Comparison of ENCODE assay signal across 8 cellular contexts in genomic region chr16:31142109-31143035, GRCh38. TPM values are rescaled to one million over a fixed set of nuclear protein-coding genes. Genes with fewer than 3 reads are reported as not detected.
DNase-seq lines count a peak whose midpoint lies in the region; FAIRE-seq and TF ChIP-seq lines count a peak whose summit lies in the region.

No MANE protein-coding gene starts in this region.

- no peaks in the 10 kb centered on the region for H4K20me1 ChIP-seq in neural progenitor cell (ENCODE audit: low read depth)

- no peaks in the 10 kb centered on the region for H3K36me3 Mint-ChIP-seq in neural progenitor cell

- H2AFZ ChIP-seq in neural progenitor cell (replicated peaks) = peak overlapping the region; percentile 98

- no peaks in the 10 kb centered on the region for H3K9me3 Mint-ChIP-seq in neural progenitor cell

- H3K4me3 ChIP-seq in MG63 (peak overlapping the region; percentile 34), foreskin fibroblast (ENCODE audit: low read depth in 1 of 2, low read length in 2 of 2) (peak overlapping the region; percentile 36 to 40), neural progenitor cell (peak overlapping the region; percentile 42), stomach smooth muscle (ENCODE audit: low read length in 2 of 2) (peak overlapping the region; percentile 65 to 74)

- H3K79me2 ChIP-seq in neural progenitor cell (ENCODE audit: low read depth) = no peaks in the 10 kb centered on the region

- peaks cover 5% of the 10 kb centered on the region for H3K4me1 ChIP-seq in neural progenitor cell
- H3K4me1 ChIP-seq in stomach smooth muscle (ENCODE audit: control insufficient read depth, insufficient read depth, low read length) = peaks cover 19% of the 10 kb centered on the region

- no peak overlapping the region for H3K9ac ChIP-seq in neural progenitor cell
- peak overlapping the region; percentile 60 to 66 for H3K9ac ChIP-seq in stomach smooth muscle (ENCODE audit: low read length in 2 of 2)

- no peaks in the 10 kb centered on the region for H3K27me3 ChIP-seq in MG63
- peaks cover 34% of the 10 kb centered on the region for H3K27me3 ChIP-seq in neural progenitor cell
- H3K27me3 ChIP-seq in stomach smooth muscle (ENCODE audit: control insufficient read depth in 1 of 2, insufficient read depth in 2 of 2, low read length in 2 of 2) = peaks cover 6 to 7% of the 10 kb centered on the region in 2 donors

- DNase-seq in HCEC 1CT (peak; percentile 98), MG63 (peak; percentile 99), SHP77 (lab: John Stamatoyannopoulos, UW) (peak; percentile 99 to 100), activated gamma-delta T cell (lab: John Stamatoyannopoulos, UW) (peak; percentile 92), foreskin fibroblast (peak; percentile 99 to 100), neural progenitor cell (ENCODE audit: low spot score) (peak; percentile 100)

- H3K27me3 Mint-ChIP-seq in neural progenitor cell (ENCODE audit: insufficient read depth, low read depth) = peaks cover 7% of the 10 kb centered on the region

- H3K9me3 ChIP-seq in MG63 = no peaks in the 10 kb centered on the region
- no peaks in the 10 kb centered on the region for H3K9me3 ChIP-seq in neural progenitor cell (ENCODE audit: low read depth)
- no peaks in the 10 kb centered on the region for H3K9me3 ChIP-seq in stomach smooth muscle (ENCODE audit: control insufficient read depth in 2 of 2, low read length in 2 of 2)

- H3K27ac ChIP-seq in neural progenitor cell (no peak overlapping the region), stomach smooth muscle (ENCODE audit: low read length) (peak overlapping the region; percentile 75)

- peaks cover 22% of the 10 kb centered on the region for H3K4me1 Mint-ChIP-seq in neural progenitor cell

- TF ChIP-seq CTCF in foreskin fibroblast (IDR thresholded peaks at IDR 0.05; ENCODE audit: low read depth, low read length) (peak; percentile 93), neural progenitor cell (IDR thresholded peaks at IDR 0.05) (peak; percentile 91)

- peaks cover 14% of the 10 kb centered on the region for H3F3A ChIP-seq in neural progenitor cell (ENCODE audit: low read depth)

- peak overlapping the region; percentile 82 for H3K4me3 Mint-ChIP-seq in neural progenitor cell

- peak overlapping the region; percentile 83 for H3K27ac Mint-ChIP-seq in neural progenitor cell

- H3K36me3 ChIP-seq in MG63 = no peaks in the 10 kb centered on the region
- no peaks in the 10 kb centered on the region for H3K36me3 ChIP-seq in neural progenitor cell
- no peaks in the 10 kb centered on the region for H3K36me3 ChIP-seq in stomach smooth muscle (ENCODE audit: control insufficient read depth in 2 of 2, insufficient read depth in 2 of 2, low read length in 2 of 2)

- peak overlapping the region; percentile 79 for H3K4me2 ChIP-seq in neural progenitor cell

- FAIRE-seq in G401.6 (lab: Jason Lieb, UNC) = peak; percentile 97

RNA-seq across cellular contexts. Expression of gene PRSS8, which starts 6.8 kb away (rescaled TPM):
- not detected in 2 replicates for total RNA-seq in MG63 (2014; rRNA removed; shearing (Covaris generic); ENCODE audit: low replicate concordance)
- 2.7 and 17.6 TPM in 2 replicates for total RNA-seq in neural progenitor cell (ENCODE audit: low replicate concordance)

RNA-seq across cellular contexts. Expression of gene PRSS36, which starts 7.5 kb away (rescaled TPM):
- 1.7 TPM in 1 of 2 replicates, not detected in the other for total RNA-seq in MG63 (2014; rRNA removed; shearing (Covaris generic); ENCODE audit: low replicate concordance)
- 0.30 and 0.68 TPM in 2 replicates for total RNA-seq in neural progenitor cell (ENCODE audit: low replicate concordance)

RNA-seq across cellular contexts. Expression of gene KAT8, which starts 24.9 kb away (rescaled TPM):
- 59.1 and 78.2 TPM in 2 replicates for total RNA-seq in MG63 (2014; rRNA removed; shearing (Covaris generic); ENCODE audit: low replicate concordance)
- 59.7 and 71.7 TPM in 2 replicates for total RNA-seq in neural progenitor cell (ENCODE audit: low replicate concordance)

RNA-seq across cellular contexts. Expression of gene BCKDK, which starts 34.2 kb away (rescaled TPM):
- total RNA-seq in MG63 (2014; rRNA removed; shearing (Covaris generic); ENCODE audit: low replicate concordance) = 24.1 and 42.5 TPM in 2 replicates
- total RNA-seq in neural progenitor cell (ENCODE audit: low replicate concordance) = 19.8 and 38.1 TPM in 2 replicates

RNA-seq across cellular contexts. Expression of gene FUS, which starts 37.6 kb away (rescaled TPM):
- 14.5 and 17.2 TPM in 2 replicates for total RNA-seq in MG63 (2014; rRNA removed; shearing (Covaris generic); ENCODE audit: low replicate concordance)
- 81.7 and 127 TPM in 2 replicates for total RNA-seq in neural progenitor cell (ENCODE audit: low replicate concordance)
